Comparison of ENCODE assay signal across 15 cellular contexts in the genomic region with DNA sequence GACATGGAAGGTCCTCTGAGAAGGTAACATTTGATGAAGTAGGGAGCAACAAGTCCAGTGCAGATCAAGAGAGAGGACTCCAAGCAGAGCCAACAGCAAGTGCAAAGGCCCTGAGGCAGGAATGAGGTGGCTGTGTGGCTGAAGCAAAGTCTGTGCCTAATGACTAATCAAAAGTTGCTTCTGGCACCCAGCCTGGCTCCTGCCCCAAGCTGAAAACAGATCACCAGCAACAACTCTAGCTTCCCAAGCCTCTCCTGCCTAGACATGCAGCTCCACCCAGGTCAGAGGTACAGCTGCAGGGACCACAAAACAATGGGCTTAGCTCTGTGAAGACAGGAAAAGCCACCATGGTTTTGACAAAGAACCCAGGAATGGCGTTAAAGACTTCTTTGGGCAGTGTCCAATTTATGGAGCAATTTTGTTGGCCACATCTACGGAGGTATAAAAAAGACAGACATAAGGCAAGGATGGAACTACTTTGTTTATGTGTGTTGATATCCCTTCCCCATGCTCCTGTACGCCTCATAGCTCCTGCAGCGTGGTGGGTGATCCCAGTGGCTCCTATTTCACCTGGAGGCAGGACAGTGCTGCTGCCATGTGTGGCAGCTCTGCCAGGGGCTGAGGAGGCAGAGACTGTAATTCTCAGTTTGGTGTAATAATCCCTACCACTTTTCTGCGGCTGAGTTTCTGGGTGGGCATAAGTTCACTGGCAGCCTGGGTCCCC. TPM values are rescaled to one million over a fixed set of nuclear protein-coding genes. Genes with fewer than 3 reads are reported as not detected.
DNase-seq lines count a peak whose midpoint lies in the region; ATAC-seq, FAIRE-seq and TF ChIP-seq lines count a peak whose summit lies in the region.
"Had no signal": no experiment of that assay in that cellular context is flagged by ENCODE, and none has a peak within 500 bp of the region (broad histone marks: within the 10 kb centered on the region; RNA-seq: fewer than 3 reads in every experiment).

No MANE protein-coding gene starts in this region.

- ATAC-seq in GM18909 (IDR thresholded peaks at IDR 0.05; ENCODE audit: poor library complexity, unreplicated experiment) (no peak), HG02840 (IDR thresholded peaks at IDR 0.05; ENCODE audit: low FRiP score, unreplicated experiment) (no peak)

- no peak overlapping the region for H3K4me3 ChIP-seq in adipocyte (ENCODE audit: low read length)
- H3K4me3 ChIP-seq in small intestine (ENCODE audit: low read depth in 1 of 2, low read length in 2 of 2) = no peak overlapping the region
- H3K4me3 ChIP-seq: thyroid gland had no signal

- H3K4me3 Mint-ChIP-seq in HFFc6 = no peak overlapping the region

- WGBS in small intestine, 3 donors = 67 to 85% (median 69%) methylated on average over 5 of the region's 5 CpGs

- no peaks in the 10 kb centered on the region for H3K36me3 ChIP-seq in adipocyte (ENCODE audit: control insufficient read depth, insufficient read depth, low read length, severe bottlenecking)
- no peaks in the 10 kb centered on the region for H3K36me3 ChIP-seq in small intestine (ENCODE audit: control insufficient read depth in 2 of 2, insufficient read depth in 2 of 2, low read length in 2 of 2)
- H3K36me3 ChIP-seq: thyroid gland had no signal

- H3K27me3 ChIP-seq in adipocyte (replicated peaks; ENCODE audit: control insufficient read depth, insufficient read depth, low read length) (no peaks in the 10 kb centered on the region), small intestine (ENCODE audit: control insufficient read depth in 2 of 2, insufficient read depth in 2 of 2, low read length in 2 of 2) (no peaks in the 10 kb centered on the region)
- H3K27me3 ChIP-seq: thyroid gland had no signal

- H3K27me3 Mint-ChIP-seq in HFFc6 (ENCODE audit: insufficient read depth) = peaks cover 10% of the 10 kb centered on the region

- peaks cover 5% of the 10 kb centered on the region; the same call in 1 of the 2 replicates for H3K4me1 Mint-ChIP-seq in HFFc6 (ENCODE audit: low read depth)

- H3K27ac Mint-ChIP-seq in HFFc6 = no peak overlapping the region

- H3K4me1 ChIP-seq in adipocyte (ENCODE audit: control insufficient read depth, insufficient read depth, low read length) = peaks cover 43% of the 10 kb centered on the region
- H3K4me1 ChIP-seq in small intestine (ENCODE audit: control insufficient read depth in 2 of 2, insufficient read depth in 1 of 2, low read depth in 1 of 2, low read length in 1 of 2) = no peaks in the 10 kb centered on the region
- H3K4me1 ChIP-seq: thyroid gland had no signal

- no peaks in the 10 kb centered on the region for H3K36me3 Mint-ChIP-seq in HFFc6 (ENCODE audit: low read depth)

- no peak for TF ChIP-seq CTCF in HFFc6 (IDR thresholded peaks at IDR 0.05)

- no peak for FAIRE-seq in small intestine (lab: Jason Lieb, UNC)

- H3K9ac ChIP-seq in adipocyte (ENCODE audit: low read length) = no peak overlapping the region

- H3K9me3 ChIP-seq in adipocyte (ENCODE audit: control insufficient read depth, low read length) (no peaks in the 10 kb centered on the region), small intestine (ENCODE audit: control insufficient read depth, low read depth) (no peaks in the 10 kb centered on the region)
- H3K9me3 ChIP-seq: thyroid gland had no signal

- H3K9me3 Mint-ChIP-seq in HFFc6 = no peaks in the 10 kb centered on the region

- no peak overlapping the region for H3K27ac ChIP-seq in small intestine (ENCODE audit: low read depth in 1 of 2, low read length in 1 of 2)
- H3K27ac ChIP-seq: thyroid gland, VCaP had no signal

- DNase-seq in HFFc6 (peak; percentile 49), adipocyte (ENCODE audit: low read depth) (peak; percentile 50), fibroblast of the conjunctiva (ENCODE audit: low read depth) (peak; percentile 51), small intestine (peak; percentile 29)
- no peak for DNase-seq in stimulated activated CD8-positive, alpha-beta memory T cell treated with anti-CD3 and anti-CD28 coated beads, Interleukin-4, amount 100 ng/mL, for 48 hours
- no peak for DNase-seq in activated naive CD4-positive, alpha-beta T cell (lab: John Stamatoyannopoulos, UW)
- DNase-seq: activated T-cell treated with anti-CD3 and anti-CD28 coated beads, Interleukin-2, amount 50 U/mL, for 1 hour; anterior cingulate cortex; DMS79 treated with DMSO at 0.1 percent for 48 hours; NCI-H1048; RPMI8226 had no signal

RNA-seq across cellular contexts. Expression of gene IGSF3, which starts 26.4 kb away (rescaled TPM):
- total RNA-seq in HFFc6 (2021; fragmentation: NEBNext Ultra II Directional; extraction: Animal tissue kit (Norgen Biotek cat#: 25700)) = not detected
- polyA plus RNA-seq in small intestine = 1 to 10 TPM; 5.4 to 8.1 (median 5.8) TPM

Comparison
In these comparisons a context has a peak if more than half of its experiments do, and no peak if none do; other contexts are left out.
1. DNase-seq: peak in HFFc6 (single experiment), adipocyte (single experiment), fibroblast of the conjunctiva (single experiment) and small intestine (single experiment); none in stimulated activated CD8-positive, alpha-beta memory T cell treated with anti-CD3 and anti-CD28 coated beads, Interleukin-4, amount 100 ng/mL, for 48 hours (single experiment) and activated naive CD4-positive, alpha-beta T cell (0 of 4).